12 cellular contexts compared by ENCODE assay signal in genomic region chr9:122190597-122191381, GRCh38. TPM values are rescaled to one million over a fixed set of nuclear protein-coding genes. Genes with fewer than 3 reads are reported as not detected.
DNase-seq lines count a peak whose midpoint lies in the region; ATAC-seq and TF ChIP-seq lines count a peak whose summit lies in the region.
"Had no signal": no experiment of that assay in that cellular context is flagged by ENCODE, and none has a peak within 500 bp of the region (broad histone marks: within the 10 kb centered on the region; RNA-seq: fewer than 3 reads in every experiment).

No MANE protein-coding gene starts in this region.

- H3K4me1 ChIP-seq in DND-41 (ENCODE audit: insufficient read depth, low read length): no peaks in the 10 kb centered on the region
- no peaks in the 10 kb centered on the region for H3K4me1 ChIP-seq in HCT116 (ENCODE audit: control insufficient read depth in 1 of 2, insufficient read depth in 2 of 2, low read length in 2 of 2)
- no peaks in the 10 kb centered on the region for H3K4me1 ChIP-seq in right lobe of liver
- H3K4me1 ChIP-seq: vagina had no signal

- POLR2A ChIA-PET in HCT116 (lab: Charles Lee): no interaction called here
- POLR2A ChIA-PET in activated CD4-positive, alpha-beta memory T cell treated with anti-CD3 and anti-CD28 coated beads, Interleukin-2, amount 10 ng/mL, durations not matched to agents 7 days and 5 days (lab: Charles Lee): no interaction called here

- TF ChIP-seq CTCF in DND-41 (IDR thresholded peaks at IDR 0.05; ENCODE audit: borderline replicate concordance, extremely low read depth, low read length, poor library complexity, severe bottlenecking): no peak
- no peak for TF ChIP-seq CTCF in HCT116 (IDR thresholded peaks at IDR 0.05 in 2 of 3, conservative IDR thresholded peaks at IDR 0.05 in 1 of 3; ENCODE audit: borderline replicate concordance in 1 of 3, insufficient read depth in 1 of 3, low read depth in 2 of 3, low read length in 2 of 3)
- TF ChIP-seq CTCF in right lobe of liver (IDR thresholded peaks at IDR 0.05): no peak

- H3K4me3 ChIP-seq in DND-41 (ENCODE audit: low read depth in 1 of 2, low read length in 2 of 2) (no peak overlapping the region), HCT116 (replicated peaks in 1 of 2; ENCODE audit: low read depth in 1 of 2, low read length in 2 of 2) (no peak overlapping the region), right lobe of liver (no peak overlapping the region)
- H3K4me3 ChIP-seq: vagina had no signal

- H3K9me3 Mint-ChIP-seq in activated CD4-positive, alpha-beta memory T cell treated with anti-CD3 and anti-CD28 coated beads, Interleukin-2, amount 10 ng/mL, durations not matched to agents 7 days and 5 days: no peaks in the 10 kb centered on the region

- H3K4me2 ChIP-seq in DND-41 (ENCODE audit: insufficient read depth, low read length) (no peak overlapping the region), HCT116 (ENCODE audit: low read length) (no peak overlapping the region)
- H3K4me2 ChIP-seq: SK-N-SH had no signal

- H2AFZ ChIP-seq in DND-41 (ENCODE audit: low read depth, low read length) (no peak overlapping the region), HCT116 (ENCODE audit: low read depth, low read length, poor library complexity, severe bottlenecking) (no peak overlapping the region)

- no peak overlapping the region for H3K4me3 Mint-ChIP-seq in activated CD4-positive, alpha-beta memory T cell treated with anti-CD3 and anti-CD28 coated beads, Interleukin-2, amount 10 ng/mL, durations not matched to agents 7 days and 5 days

- H3K27me3 Mint-ChIP-seq in activated CD4-positive, alpha-beta memory T cell treated with anti-CD3 and anti-CD28 coated beads, Interleukin-2, amount 10 ng/mL, durations not matched to agents 7 days and 5 days: peaks cover 5% of the 10 kb centered on the region

- BruUV-seq in HCT116 (replicated peaks; lab: Mats Ljungman, UMichigan): no TSS peak

- no peaks in the 10 kb centered on the region for H3K36me3 Mint-ChIP-seq in activated CD4-positive, alpha-beta memory T cell treated with anti-CD3 and anti-CD28 coated beads, Interleukin-2, amount 10 ng/mL, durations not matched to agents 7 days and 5 days (ENCODE audit: low read depth)

- TF ChIP-seq POLR2A in HCT116 (IDR thresholded peaks at IDR 0.05; ENCODE audit: borderline replicate concordance, extremely low read depth, insufficient read depth, insufficient read length) (no peak), right lobe of liver (IDR thresholded peaks at IDR 0.05) (no peak)

- RAD21 ChIA-PET in HCT116 (lab: Charles Lee; ENCODE audit: low non-redundant PET in 1 of 2, low total read pairs in 2 of 2, uncharacterized antibody in 2 of 2, unreplicated experiment in 2 of 2): no interaction called here

- H4K20me1 ChIP-seq in DND-41 (ENCODE audit: insufficient read depth, low read length) (no peaks in the 10 kb centered on the region; the same call in 1 of the 2 replicates), HCT116 (ENCODE audit: insufficient read depth) (no peaks in the 10 kb centered on the region)

- H3K36me3 ChIP-seq in DND-41 (ENCODE audit: insufficient read depth, low read length) (no peaks in the 10 kb centered on the region), HCT116 (ENCODE audit: control insufficient read depth in 1 of 2, insufficient read depth in 2 of 2, low read length in 2 of 2) (no peaks in the 10 kb centered on the region), right lobe of liver (no peaks in the 10 kb centered on the region)
- H3K36me3 ChIP-seq: vagina had no signal

- no peaks in the 10 kb centered on the region for H3K9me2 ChIP-seq in HCT116 (ENCODE audit: insufficient read depth)
- H3K9me2 ChIP-seq: SK-N-SH had no signal

- no peak overlapping the region for H3K27ac ChIP-seq in DND-41 (ENCODE audit: low read length)
- no peak overlapping the region for H3K27ac ChIP-seq in HCT116 (ENCODE audit: low read depth, low read length)
- H3K27ac ChIP-seq in right lobe of liver: no peak overlapping the region
- H3K27ac ChIP-seq: vagina had no signal

- H3K79me2 ChIP-seq in DND-41 (ENCODE audit: insufficient read depth, low read length) (no peaks in the 10 kb centered on the region), HCT116 (ENCODE audit: insufficient read depth, low read length) (no peaks in the 10 kb centered on the region)

- peak; percentile 18 for DNase-seq in DND-41
- no peak for DNase-seq in HCT116 (ENCODE audit: low read depth, low spot score)
- peak; percentile 24 for DNase-seq in activated CD4-positive, alpha-beta memory T cell treated with anti-CD3 and anti-CD28 coated beads, Interleukin-2, amount 10 ng/mL, durations not matched to agents 7 days and 5 days
- peak in 2 of 3 donors; percentile 47 to 68 for DNase-seq in right lobe of liver
- no peak for DNase-seq in HUDEP-2 (lab: John Stamatoyannopoulos, UW; ENCODE audit: unreplicated experiment in 76 of 76)
- DNase-seq: activated CD4-positive, alpha-beta T cell treated with anti-CD3 and anti-CD28 coated beads, Interleukin-2, amount 50 U/mL, for 48 hours; effector memory CD4-positive, alpha-beta T cell; SK-N-SH had no signal

- intact Hi-C loops in HCT116 (cut with micrococcal nuclease) (no loop called here), right lobe of liver (cut with DNase I) (no loop called here)

- peak; percentile 72; the same call in 2 of the 3 replicates for ATAC-seq in DND-41 (ENCODE audit: insufficient read depth, low read depth)
- ATAC-seq in HCT116: peak; percentile 42; the same call in 1 of the 2 replicates
- peak; percentile 30 to 81 (median 68) for ATAC-seq in right lobe of liver
- no peak for ATAC-seq in GM21576 (IDR thresholded peaks at IDR 0.05; ENCODE audit: unreplicated experiment)
- ATAC-seq in HG03045 (IDR thresholded peaks at IDR 0.05; ENCODE audit: unreplicated experiment): no peak
- ATAC-seq: sciatic nerve had no signal

- TF ChIP-seq RAD21 in HCT116 (IDR thresholded peaks at IDR 0.05; ENCODE audit: low read depth): no peak

- peaks cover 3% of the 10 kb centered on the region for H3K4me1 Mint-ChIP-seq in activated CD4-positive, alpha-beta memory T cell treated with anti-CD3 and anti-CD28 coated beads, Interleukin-2, amount 10 ng/mL, durations not matched to agents 7 days and 5 days

- H3K9ac ChIP-seq in DND-41 (ENCODE audit: low read depth, low read length) (no peak overlapping the region), HCT116 (ENCODE audit: low read length) (no peak overlapping the region)
- H3K9ac ChIP-seq: SK-N-SH had no signal

- no peak overlapping the region for H3K27ac Mint-ChIP-seq in activated CD4-positive, alpha-beta memory T cell treated with anti-CD3 and anti-CD28 coated beads, Interleukin-2, amount 10 ng/mL, durations not matched to agents 7 days and 5 days

- CTCF ChIA-PET in HCT116 (lab: Charles Lee): interaction anchor here (0.8 kb wide), 1 partner anchor 68 kb away, joined by 3 read pairs; no protein-coding TSS in a partner anchor
- CTCF ChIA-PET in activated CD4-positive, alpha-beta memory T cell treated with anti-CD3 and anti-CD28 coated beads, Interleukin-2, amount 10 ng/mL, durations not matched to agents 7 days and 5 days (lab: Charles Lee): no interaction called here

- H3K9me3 ChIP-seq in DND-41 (ENCODE audit: insufficient read depth, low read length, severe bottlenecking) (no peaks in the 10 kb centered on the region), HCT116 (ENCODE audit: control insufficient read depth in 1 of 2, insufficient read depth in 1 of 2, low read depth in 1 of 2, low read length in 2 of 2) (no peaks in the 10 kb centered on the region), right lobe of liver (no peaks in the 10 kb centered on the region)
- H3K9me3 ChIP-seq: SK-N-SH, vagina had no signal

- no peaks in the 10 kb centered on the region for H3K27me3 ChIP-seq in DND-41 (ENCODE audit: insufficient read depth, low read length, poor library complexity)
- H3K27me3 ChIP-seq in HCT116 (ENCODE audit: insufficient read depth, low read length): no peaks in the 10 kb centered on the region
- H3K27me3 ChIP-seq in right lobe of liver: no peaks in the 10 kb centered on the region
- H3K27me3 ChIP-seq: vagina had no signal

- WGBS in right lobe of liver (ENCODE audit: insufficient coverage, low coverage, low lambda C conversion rate, missing lambda C conversion rate): 55% methylated on average over 6 of the region's 12 CpGs

TF ChIP-seq in HCT116, 20 proteins besides CTCF, POLR2A, EP300 and RAD21 (continues in another document):
- TF ChIP-seq POLR2AphosphoS5 (IDR thresholded peaks at IDR 0.05; ENCODE audit: low read depth, low read length) (no peak), ZNF274 (IDR thresholded peaks at IDR 0.05; ENCODE audit: low read depth, low read length) (no peak), EGR1 (IDR thresholded peaks at IDR 0.05; ENCODE audit: low read depth) (no peak), ELF1 (IDR thresholded peaks at IDR 0.05; ENCODE audit: borderline replicate concordance, low read depth) (no peak), ZFX (IDR thresholded peaks at IDR 0.05) (no peak), EZH2phosphoT487 (IDR thresholded peaks at IDR 0.05; ENCODE audit: borderline replicate concordance) (no peak), SRF (IDR thresholded peaks at IDR 0.05; ENCODE audit: low read depth) (no peak)

RNA-seq across cellular contexts. Expression of gene MORN5, which starts 31.1 kb away (rescaled TPM):
- total RNA-seq in HCT116 (2021; ENCODE audit: unreplicated experiment) (not detected), right lobe of liver (not detected)
- polyA plus RNA-seq in HCT116 (2012): 0.88 TPM in 1 of 2 replicates, not detected in the other
- total RNA-seq in activated CD4-positive, alpha-beta memory T cell treated with anti-CD3 and anti-CD28 coated beads, Interleukin-2, amount 10 ng/mL, durations not matched to agents 7 days and 5 days: not detected
- total RNA-seq: sciatic nerve, vagina had no signal
- polyA plus RNA-seq: SK-N-SH had no signal

RNA-seq across cellular contexts. Expression of gene NDUFA8, which starts 31.2 kb away (rescaled TPM):
- 84.5 TPM for total RNA-seq in HCT116 (2021; ENCODE audit: unreplicated experiment)
- polyA plus RNA-seq in HCT116 (2012): 94.5 and 120 TPM in 2 replicates
- 10 to 100 TPM; 36.1 to 37.0 TPM for total RNA-seq in activated CD4-positive, alpha-beta memory T cell treated with anti-CD3 and anti-CD28 coated beads, Interleukin-2, amount 10 ng/mL, durations not matched to agents 7 days and 5 days
- 10 to 100 TPM; 27.3 to 43.9 (median 29.0) TPM for total RNA-seq in right lobe of liver

RNA-seq across cellular contexts. Expression of gene LHX6, which starts 38.0 kb away (rescaled TPM):
- total RNA-seq in HCT116 (2021; ENCODE audit: unreplicated experiment) (4.1 TPM), right lobe of liver (under 1 TPM; 0.20 to 0.51 (median 0.32) TPM)
- 2.1 and 3.5 TPM in 2 replicates for polyA plus RNA-seq in HCT116 (2012)
- total RNA-seq in activated CD4-positive, alpha-beta memory T cell treated with anti-CD3 and anti-CD28 coated beads, Interleukin-2, amount 10 ng/mL, durations not matched to agents 7 days and 5 days: not detected

Comparison
In these comparisons a context has a peak if more than half of its experiments do, and no peak if none do; other contexts are left out.
1. ATAC-seq: peak in DND-41 (single experiment), HCT116 (single experiment) and right lobe of liver (4 of 4); none in GM21576 (single experiment) and HG03045 (single experiment).
2. DNase-seq: peak in DND-41 (single experiment), activated CD4-positive, alpha-beta memory T cell treated with anti-CD3 and anti-CD28 coated beads, Interleukin-2, amount 10 ng/mL, durations not matched to agents 7 days and 5 days (single experiment) and right lobe of liver (2 of 3); none in HCT116 (single experiment) and HUDEP-2 (0 of 76).